Comparison of ENCODE assay signal across 8 cellular contexts in genomic region chr21:43864806-43865470, GRCh38. TPM values are rescaled to one million over a fixed set of nuclear protein-coding genes. Genes with fewer than 3 reads are reported as not detected.
DNase-seq lines count a peak whose midpoint lies in the region; ATAC-seq and TF ChIP-seq lines count a peak whose summit lies in the region.

TSS of gene AGPAT3 (plus strand) at chr21:43865223. CDS start at chr21:43959682, 94,459 bp downstream.

- no peak for TF ChIP-seq POLR2A in thyroid gland (IDR thresholded peaks at IDR 0.05)

- peak within 1 kb of the TSS; percentile 27 for H3K9ac ChIP-seq in muscle layer of colon (ENCODE audit: low read length)

- no peak for TF ChIP-seq CTCF in activated CD8-positive, alpha-beta T cell treated with anti-CD3 and anti-CD28 coated beads for 36 hours (IDR thresholded peaks at IDR 0.05)
- TF ChIP-seq CTCF in thyroid gland (IDR thresholded peaks at IDR 0.05), result peak in 1 of 6 experiments; percentile 5

- no peaks in the 10 kb centered on the region for H3K27me3 Mint-ChIP-seq in activated CD8-positive, alpha-beta T cell treated with anti-CD3 and anti-CD28 coated beads for 36 hours

- no CpG with 5 or more reads among the region's 109 CpGs for WGBS in thyroid gland, 2 donors

- POLR2A ChIA-PET in activated CD8-positive, alpha-beta T cell treated with anti-CD3 and anti-CD28 coated beads for 36 hours (lab: Charles Lee), result no interaction called here

- H3K27ac ChIP-seq in epithelial cell of prostate (peak within 1 kb of the TSS; percentile 81), muscle layer of colon (ENCODE audit: low read depth, low read length) (peak within 1 kb of the TSS; percentile 86), thyroid gland (peak within 1 kb of the TSS; percentile 87 to 90 (median 88))

- intact Hi-C loops in activated CD8-positive, alpha-beta T cell treated with anti-CD3 and anti-CD28 coated beads for 36 hours (cut with micrococcal nuclease), result loop anchor here (10.0 kb wide), 1 partner anchor 50 kb away; no protein-coding TSS in a partner anchor
- intact Hi-C loops in thyroid gland (cut with DNase I), result no loop called here

- H3K4me3 ChIP-seq in muscle layer of colon (ENCODE audit: low read depth in 1 of 2, low read length in 2 of 2) (peak within 1 kb of the TSS; percentile 63 to 77), thyroid gland (replicated peaks in 1 of 3) (peak within 1 kb of the TSS; percentile 28 to 88 (median 66))

- no peaks in the 10 kb centered on the region for H3K9me3 ChIP-seq in muscle layer of colon (ENCODE audit: low read length)
- H3K9me3 ChIP-seq in thyroid gland, result no peaks in the 10 kb centered on the region

- H3K4me3 Mint-ChIP-seq in activated CD8-positive, alpha-beta T cell treated with anti-CD3 and anti-CD28 coated beads for 36 hours, result peak within 1 kb of the TSS; percentile 77

- H3K9me3 Mint-ChIP-seq in activated CD8-positive, alpha-beta T cell treated with anti-CD3 and anti-CD28 coated beads for 36 hours, result no peaks in the 10 kb centered on the region

- peaks cover 37% of the 10 kb centered on the region for H3K4me1 ChIP-seq in muscle layer of colon (ENCODE audit: insufficient read depth, low read length)
- H3K4me1 ChIP-seq in thyroid gland, result peaks cover 9 to 24% of the 10 kb centered on the region in 2 donors

- CTCF ChIA-PET in activated CD8-positive, alpha-beta T cell treated with anti-CD3 and anti-CD28 coated beads for 36 hours (lab: Charles Lee), result no interaction called here

- H3K4me1 Mint-ChIP-seq in activated CD8-positive, alpha-beta T cell treated with anti-CD3 and anti-CD28 coated beads for 36 hours (ENCODE audit: low read depth), result peaks cover 39% of the 10 kb centered on the region

- H3K36me3 ChIP-seq in muscle layer of colon (ENCODE audit: insufficient read depth, low read length) (no peaks in the 10 kb centered on the region), thyroid gland (no peaks in the 10 kb centered on the region)

- H3K27ac Mint-ChIP-seq in activated CD8-positive, alpha-beta T cell treated with anti-CD3 and anti-CD28 coated beads for 36 hours, result peak within 1 kb of the TSS; percentile 92

- H3K36me3 Mint-ChIP-seq in activated CD8-positive, alpha-beta T cell treated with anti-CD3 and anti-CD28 coated beads for 36 hours (ENCODE audit: low read depth), result peaks cover 24% of the 10 kb centered on the region

- DNase-seq in ELR (ENCODE audit: low read depth), result peak; percentile 28
- DNase-seq in HT-29 (ENCODE audit: low spot score), result no peak
- peak; percentile 30 for DNase-seq in activated CD8-positive, alpha-beta T cell treated with anti-CD3 and anti-CD28 coated beads for 36 hours
- DNase-seq in epithelial cell of prostate (ENCODE audit: low read depth, low spot score), result no peak
- DNase-seq in thyroid gland, result peak; percentile 25 to 31

- H3K27me3 ChIP-seq in muscle layer of colon (ENCODE audit: control insufficient read depth in 1 of 2, insufficient read depth in 2 of 2, low read length in 2 of 2), result no peaks in the 10 kb centered on the region
- no peaks in the 10 kb centered on the region for H3K27me3 ChIP-seq in thyroid gland

- ATAC-seq in activated CD8-positive, alpha-beta T cell treated with anti-CD3 and anti-CD28 coated beads for 36 hours, result peak; percentile 19
- ATAC-seq in HG03439 (IDR thresholded peaks at IDR 0.05; ENCODE audit: unreplicated experiment) (no peak), GM21381 (IDR thresholded peaks at IDR 0.05; ENCODE audit: unreplicated experiment) (no peak)

RNA-seq across cellular contexts. Expression of gene AGPAT3, which starts in this region (rescaled TPM):
- 31.6 and 39.6 TPM in 2 replicates for total RNA-seq in HT-29 (2014; rRNA removed; shearing (Covaris generic))
- 10 to 100 TPM; 59.3 to 62.2 TPM for total RNA-seq in activated CD8-positive, alpha-beta T cell treated with anti-CD3 and anti-CD28 coated beads for 36 hours
- total RNA-seq in thyroid gland, result 10 to 100 TPM; 40.6 to 80.5 (median 65.3) TPM

Comparison
In these comparisons a context has a peak if more than half of its experiments do, and no peak if none do; other contexts are left out.
1. DNase-seq: peak in ELR (single experiment), activated CD8-positive, alpha-beta T cell treated with anti-CD3 and anti-CD28 coated beads for 36 hours (single experiment) and thyroid gland (2 of 2); none in HT-29 (single experiment) and epithelial cell of prostate (single experiment).
2. Peak in every context shown above with its lines, with median percentiles within 50 percentile points of each other: H3K27ac ChIP-seq.